Comparison of ENCODE assay signal across 22 cellular contexts in genomic region chr11:96817488-96817887, GRCh38.
DNase-seq lines count a peak whose midpoint lies in the region; ATAC-seq and TF ChIP-seq lines count a peak whose summit lies in the region.
"Had no signal": no experiment of that assay in that cellular context is flagged by ENCODE, and none has a peak within 500 bp of the region (broad histone marks: within the 10 kb centered on the region; RNA-seq: fewer than 3 reads in every experiment).

No MANE protein-coding gene starts in this region.

- ATAC-seq in GM21447 (IDR thresholded peaks at IDR 0.05; ENCODE audit: unreplicated experiment), result no peak
- ATAC-seq: naive thymus-derived CD8-positive, alpha-beta T cell; T-helper 17 cell had no signal

- H3K36me3 ChIP-seq in PC-9 (ENCODE audit: low read depth), result no peaks in the 10 kb centered on the region
- H3K36me3 ChIP-seq: BLaER1, cardiac muscle cell, esophagus muscularis mucosa had no signal

- no peaks in the 10 kb centered on the region for H3K9me3 ChIP-seq in PC-9 (ENCODE audit: insufficient read depth, low read depth)
- H3K9me3 ChIP-seq: BLaER1 had no signal

- no peaks in the 10 kb centered on the region for H3K79me2 ChIP-seq in PC-9 (ENCODE audit: low read depth)

- H4K20me1 ChIP-seq in PC-9 (ENCODE audit: insufficient read depth), result no peaks in the 10 kb centered on the region
- H4K20me1 ChIP-seq: BLaER1 had no signal

- peaks cover 4% of the 10 kb centered on the region; the same call in 1 of the 2 replicates for H3K9me2 ChIP-seq in PC-9 (ENCODE audit: insufficient read depth)

- TF ChIP-seq CTCF in PC-9 (conservative IDR thresholded peaks at IDR 0.05), result no peak

- H2AFZ ChIP-seq in PC-9, result no peak overlapping the region

- H3K4me2 ChIP-seq in PC-9, result no peak overlapping the region
- H3K4me2 ChIP-seq: BLaER1 had no signal

- POLR2A ChIA-PET in PC-9 (lab: Charles Lee; ENCODE audit: unreplicated experiment), result no interaction called here

- H3K4me1 ChIP-seq in PC-9 (replicated peaks; ENCODE audit: insufficient read depth), result no peaks in the 10 kb centered on the region
- H3K4me1 ChIP-seq: BLaER1, esophagus muscularis mucosa had no signal

- intact Hi-C loops in PC-9 (cut with micrococcal nuclease; ENCODE audit: unreplicated experiment), result no loop called here

- H3K27ac ChIP-seq in PC-9, result no peak overlapping the region
- H3K27ac ChIP-seq: BLaER1, cardiac muscle cell, dorsolateral prefrontal cortex, esophagus muscularis mucosa had no signal

- CTCF ChIA-PET in PC-9 (lab: Charles Lee), result no interaction called here

- no peak overlapping the region for H3K4me3 ChIP-seq in PC-9
- H3K4me3 ChIP-seq: BLaER1, cardiac muscle cell, dorsolateral prefrontal cortex, esophagus muscularis mucosa, lung had no signal

- no TSS peak for BruUV-seq in PC-9 (replicated peaks; lab: Mats Ljungman, UMichigan)

- DNase-seq in A172 (ENCODE audit: low spot score) (peak; percentile 60), NCI-H460 (ENCODE audit: extremely low read depth, low read depth) (peak; percentile 6), amniotic epithelial cell (ENCODE audit: low read depth) (peak; percentile 73), kidney glomerular epithelial cell (lab: John Stamatoyannopoulos, UW) (peak; percentile 27), PC-9 (no peak)
- no peak for DNase-seq in stimulated activated naive CD4-positive, alpha-beta T cell treated with Interleukin-2 at 50 U/mL for 16 hours (lab: John Stamatoyannopoulos, UW)
- no peak for DNase-seq in effector CD8-positive, alpha-beta T cell (lab: John Stamatoyannopoulos, UW)
- DNase-seq: 8988T; activated CD8-positive, alpha-beta memory T cell treated with anti-CD3 and anti-CD28 coated beads for 24 hours; dorsolateral prefrontal cortex; naive thymus-derived CD8-positive, alpha-beta T cell; NCI-H146; NCI-H446; posterior cingulate gyrus; SHP77 treated with DMSO at 0.1 percent for 48 hours; stimulated activated CD4-positive, alpha-beta T cell treated with anti-CD3 and anti-CD28 coated beads, Interleukin-12 subunit alpha, Interleukin-12 subunit beta, amount 100 ng/mL, for 4 hours; T-helper 17 cell had no signal

- H3F3A ChIP-seq in PC-9 (ENCODE audit: insufficient read depth, low read depth), result no peaks in the 10 kb centered on the region

- H3K27me3 ChIP-seq in PC-9 (ENCODE audit: insufficient read depth, low read depth), result no peaks in the 10 kb centered on the region
- H3K27me3 ChIP-seq: BLaER1, cardiac muscle cell, dorsolateral prefrontal cortex, esophagus muscularis mucosa had no signal

Comparison
In these comparisons a context has a peak if more than half of its experiments do, and no peak if none do; other contexts are left out.
1. DNase-seq: peak in A172 (single experiment), NCI-H460 (single experiment), amniotic epithelial cell (single experiment) and kidney glomerular epithelial cell (single experiment); none in PC-9 (0 of 2), stimulated activated naive CD4-positive, alpha-beta T cell treated with Interleukin-2 at 50 U/mL for 16 hours (single experiment) and effector CD8-positive, alpha-beta T cell (single experiment).